ENCODE assay signal across 8 cellular contexts in the genomic region with DNA sequence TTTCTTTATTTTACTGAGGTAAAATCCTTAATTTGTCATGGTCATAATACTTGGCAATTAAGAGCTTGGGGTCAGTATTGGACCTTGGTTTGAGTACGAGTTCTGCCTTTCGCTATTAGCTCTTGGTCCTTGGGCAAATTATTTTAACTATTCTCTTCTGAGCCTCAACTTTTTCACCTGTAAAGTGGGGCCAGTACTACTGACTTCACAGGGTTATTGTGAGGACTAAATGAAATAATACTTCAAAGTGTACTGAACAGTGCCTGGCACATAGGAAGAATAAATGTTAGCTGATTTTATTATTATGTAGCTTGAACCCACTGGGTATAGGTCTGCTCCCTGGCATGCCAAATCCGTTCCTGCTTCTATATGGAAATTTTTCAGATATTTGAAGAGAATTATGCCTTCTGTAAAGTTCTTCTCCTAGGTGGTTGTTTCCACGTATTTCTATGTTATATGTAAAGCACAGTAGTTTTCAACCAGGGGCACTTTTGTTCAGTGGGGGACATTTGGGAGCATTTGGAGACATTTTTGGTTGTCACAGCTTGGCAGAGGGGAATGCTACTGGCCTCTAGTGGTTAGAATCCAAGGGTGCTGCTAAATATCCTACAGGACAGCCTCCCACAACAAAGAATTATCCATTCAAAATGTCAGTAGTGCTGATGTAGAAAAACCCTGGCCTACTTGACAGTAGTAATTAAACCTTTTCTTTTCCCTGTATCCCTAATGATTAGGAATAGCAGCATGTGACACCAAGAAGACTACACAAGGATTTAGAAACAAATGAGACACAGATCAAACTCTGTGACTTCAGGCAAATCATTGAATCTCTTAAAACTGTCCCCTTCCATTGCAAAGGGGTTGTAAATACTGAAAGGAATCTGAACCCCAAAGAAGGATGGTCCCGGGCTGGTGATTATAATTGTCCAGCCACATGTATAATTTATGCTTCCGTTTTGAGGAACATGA. TPM values are rescaled to one million over a fixed set of nuclear protein-coding genes. Genes with fewer than 3 reads are reported as not detected.
DNase-seq lines count a peak whose midpoint lies in the region; ATAC-seq and TF ChIP-seq lines count a peak whose summit lies in the region.

No MANE protein-coding gene starts in this region.

- H3K36me3 Mint-ChIP-seq in activated T-cell treated with anti-CD3 and anti-CD28 coated beads, Interleukin-2, amount 50 U/mL, for 72 hours (ENCODE audit: insufficient read depth in 2 of 2) = no peaks in the 10 kb centered on the region
- H3K36me3 Mint-ChIP-seq in WTC11 = peaks cover 18% of the 10 kb centered on the region

- peak overlapping the region in 1 of 2 donors; percentile 11 for H3K4me3 Mint-ChIP-seq in activated T-cell treated with anti-CD3 and anti-CD28 coated beads, Interleukin-2, amount 50 U/mL, for 72 hours
- H3K4me3 Mint-ChIP-seq in WTC11 = no peak overlapping the region

- H3K27ac ChIP-seq in tibial artery = peak overlapping the region; percentile 62 to 84

- H3K9me3 ChIP-seq in tibial artery = no peaks in the 10 kb centered on the region

- H3K4me3 ChIP-seq in tibial artery = no peak overlapping the region

- no peaks in the 10 kb centered on the region for H3K36me3 ChIP-seq in tibial artery

- ATAC-seq in activated T-cell treated with anti-CD3 and anti-CD28 coated beads, Interleukin-2, amount 50 U/mL, for 72 hours (replicated peaks in 1 of 2) = no peak
- 0 out of 2 replicates have a peak, but pooled peaks have one; percentile 1 for ATAC-seq in WTC11

- H3K27ac Mint-ChIP-seq in activated T-cell treated with anti-CD3 and anti-CD28 coated beads, Interleukin-2, amount 50 U/mL, for 72 hours = peak overlapping the region; percentile 81
- H3K27ac Mint-ChIP-seq in WTC11 = no peak overlapping the region; the same call in 1 of the 2 replicates

- H3K27me3 ChIP-seq in tibial artery = no peaks in the 10 kb centered on the region

- CTCF ChIA-PET in WTC11 (lab: Charles Lee) = interaction anchor here (0.5 to 2.2 kb wide), 10 partner anchors 9 to 645 kb away, joined by 3 to 9 read pairs (median 3); no protein-coding TSS in a partner anchor

- peak in 1 of 2 donors; percentile 13 for DNase-seq in activated T-cell treated with anti-CD3 and anti-CD28 coated beads, Interleukin-2, amount 50 U/mL, for 72 hours
- DNase-seq in activated T-cell treated with anti-CD3 and anti-CD28 coated beads, Interleukin-2, amount 50 U/mL, for 1 hour = no peak
- DNase-seq in LoVo (ENCODE audit: low spot score) = peak; percentile 41
- peak; percentile 19 for DNase-seq in WTC11 (ENCODE audit: low spot score)
- DNase-seq in inferior parietal cortex (ENCODE audit: extremely low spot score) = peak; percentile 46
- DNase-seq in tibial artery = no peak
- DNase-seq in NCI-H2029 treated with DMSO at 0.1 percent for 48 hours (lab: John Stamatoyannopoulos, UW) = no peak
- DNase-seq in activated CD8-positive, alpha-beta memory T cell treated with anti-CD3 and anti-CD28 coated beads for 24 hours = no peak

- peaks cover 0 to 66% (median 19%) of the 10 kb centered on the region in 4 donors for H3K4me1 ChIP-seq in tibial artery

- POLR2A ChIA-PET in WTC11 (lab: Charles Lee) = no interaction called here

- peak; percentile 41; the same call in 1 of the 2 replicates for TF ChIP-seq CTCF in WTC11 (IDR thresholded peaks at IDR 0.05)
- TF ChIP-seq CTCF in tibial artery (IDR thresholded peaks at IDR 0.05) = peak; percentile 60 to 70

- peaks cover 65% of the 10 kb centered on the region for H3K4me1 Mint-ChIP-seq in activated T-cell treated with anti-CD3 and anti-CD28 coated beads, Interleukin-2, amount 50 U/mL, for 72 hours (ENCODE audit: low read depth)
- peaks cover 40% of the 10 kb centered on the region for H3K4me1 Mint-ChIP-seq in WTC11

- no peaks in the 10 kb centered on the region for H3K27me3 Mint-ChIP-seq in activated T-cell treated with anti-CD3 and anti-CD28 coated beads, Interleukin-2, amount 50 U/mL, for 72 hours (ENCODE audit: low read depth)
- H3K27me3 Mint-ChIP-seq in WTC11 (ENCODE audit: low read depth) = no peaks in the 10 kb centered on the region

- H3K9me3 Mint-ChIP-seq in activated T-cell treated with anti-CD3 and anti-CD28 coated beads, Interleukin-2, amount 50 U/mL, for 72 hours = no peaks in the 10 kb centered on the region
- peaks cover 18% of the 10 kb centered on the region for H3K9me3 Mint-ChIP-seq in WTC11

- intact Hi-C loops in tibial artery (cut with DNase I; ENCODE audit: low total_unique reads) = no loop called here

TF ChIP-seq in WTC11, 78 proteins besides CTCF, POLR2A, EP300 and RAD21:
- no peak for TF ChIP-seq NR1H2 (CRISPR knock-in tag; IDR thresholded peaks at IDR 0.05)
- TF ChIP-seq, protein P1, sequence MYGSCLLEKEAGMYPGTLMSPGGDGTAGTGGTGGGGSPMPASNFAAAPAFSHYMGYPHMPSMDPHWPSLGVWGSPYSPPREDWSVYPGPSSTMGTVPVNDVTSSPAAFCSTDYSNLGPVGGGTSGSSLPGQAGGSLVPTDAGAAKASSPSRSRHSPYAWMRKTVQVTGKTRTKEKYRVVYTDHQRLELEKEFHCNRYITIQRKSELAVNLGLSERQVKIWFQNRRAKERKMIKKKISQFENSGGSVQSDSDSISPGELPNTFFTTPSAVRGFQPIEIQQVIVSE (CRISPR knock-in tag; IDR thresholded peaks at IDR 0.05; ENCODE audit: borderline replicate concordance) = no peak
- TF ChIP-seq TEAD4 (CRISPR knock-in tag; IDR thresholded peaks at IDR 0.05) = no peak
- TF ChIP-seq SOX15 (CRISPR knock-in tag; IDR thresholded peaks at IDR 0.05) = no peak
- no peak for TF ChIP-seq ESRRA (CRISPR knock-in tag; IDR thresholded peaks at IDR 0.05; ENCODE audit: borderline replicate concordance)
- TF ChIP-seq RELA (CRISPR knock-in tag; IDR thresholded peaks at IDR 0.05; ENCODE audit: borderline replicate concordance) = no peak
- no peak for TF ChIP-seq FOXP1 (CRISPR knock-in tag; IDR thresholded peaks at IDR 0.05; ENCODE audit: borderline replicate concordance)
- TF ChIP-seq, protein P2, sequence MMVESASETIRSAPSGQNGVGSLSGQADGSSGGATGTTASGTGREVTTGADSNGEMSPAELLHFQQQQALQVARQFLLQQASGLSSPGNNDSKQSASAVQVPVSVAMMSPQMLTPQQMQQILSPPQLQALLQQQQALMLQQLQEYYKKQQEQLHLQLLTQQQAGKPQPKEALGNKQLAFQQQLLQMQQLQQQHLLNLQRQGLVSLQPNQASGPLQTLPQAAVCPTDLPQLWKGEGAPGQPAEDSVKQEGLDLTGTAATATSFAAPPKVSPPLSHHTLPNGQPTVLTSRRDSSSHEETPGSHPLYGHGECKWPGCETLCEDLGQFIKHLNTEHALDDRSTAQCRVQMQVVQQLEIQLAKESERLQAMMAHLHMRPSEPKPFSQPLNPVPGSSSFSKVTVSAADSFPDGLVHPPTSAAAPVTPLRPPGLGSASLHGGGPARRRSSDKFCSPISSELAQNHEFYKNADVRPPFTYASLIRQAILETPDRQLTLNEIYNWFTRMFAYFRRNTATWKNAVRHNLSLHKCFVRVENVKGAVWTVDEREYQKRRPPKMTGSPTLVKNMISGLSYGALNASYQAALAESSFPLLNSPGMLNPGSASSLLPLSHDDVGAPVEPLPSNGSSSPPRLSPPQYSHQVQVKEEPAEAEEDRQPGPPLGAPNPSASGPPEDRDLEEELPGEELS (CRISPR knock-in tag; IDR thresholded peaks at IDR 0.05) = no peak
- no peak for TF ChIP-seq PRRX2 (CRISPR knock-in tag; IDR thresholded peaks at IDR 0.05)

RNA-seq across cellular contexts. Expression of a gene that starts 4.5 kb away (rescaled TPM):
- 10 to 100 TPM; 29.7 to 38.8 TPM for total RNA-seq in activated T-cell treated with anti-CD3 and anti-CD28 coated beads, Interleukin-2, amount 50 U/mL, for 72 hours
- 22.4 to 27.2 TPM (median 25.3 TPM) in 3 replicates for total RNA-seq in WTC11 (2021)

RNA-seq across cellular contexts. Expression of a gene that starts 56.3 kb away (rescaled TPM):
- total RNA-seq in activated T-cell treated with anti-CD3 and anti-CD28 coated beads, Interleukin-2, amount 50 U/mL, for 72 hours = 10 to 100 TPM; 36.9 to 37.1 TPM
- 28.5 to 30.2 TPM (median 29.1 TPM) in 3 replicates for total RNA-seq in WTC11 (2021)

Comparison
In these comparisons a context has a peak if more than half of its experiments do, and no peak if none do; other contexts are left out.
1. DNase-seq: peak in LoVo (single experiment), WTC11 (single experiment) and inferior parietal cortex (single experiment); none in activated T-cell treated with anti-CD3 and anti-CD28 coated beads, Interleukin-2, amount 50 U/mL, for 1 hour (single experiment), tibial artery (0 of 2), NCI-H2029 treated with DMSO at 0.1 percent for 48 hours (single experiment) and activated CD8-positive, alpha-beta memory T cell treated with anti-CD3 and anti-CD28 coated beads for 24 hours (single experiment).